Comparison of ENCODE assay signal across 22 cellular contexts in the genomic region with DNA sequence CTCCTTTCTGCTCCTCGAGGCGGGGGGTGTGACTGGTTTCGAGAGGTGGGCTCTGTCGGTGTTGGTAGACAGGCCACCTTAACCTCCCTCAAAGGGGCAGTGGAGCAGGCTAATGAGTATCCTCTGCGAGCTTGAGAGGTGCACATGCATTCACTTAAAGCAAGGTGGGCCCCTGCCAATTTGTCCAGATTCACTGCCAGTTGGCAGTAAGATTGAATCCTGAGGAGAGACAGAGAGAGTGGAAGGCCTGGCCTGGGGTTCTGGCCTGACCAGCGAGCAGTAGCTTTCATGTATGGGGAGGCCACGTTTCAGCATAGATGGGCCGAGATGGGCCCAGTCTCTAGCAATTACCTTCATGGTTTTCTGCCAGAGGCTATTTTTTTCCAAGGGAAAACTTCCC.
DNase-seq lines count a peak whose midpoint lies in the region; ATAC-seq and TF ChIP-seq lines count a peak whose summit lies in the region.
"Had no signal": no experiment of that assay in that cellular context is flagged by ENCODE, and none has a peak within 500 bp of the region (broad histone marks: within the 10 kb centered on the region; RNA-seq: fewer than 3 reads in every experiment).

No MANE protein-coding gene starts in this region.

- H2AK5ac ChIP-seq in mesenchymal stem cell (ENCODE audit: low read length, severe bottlenecking): peak overlapping the region; percentile 86

- peaks cover 22% of the 10 kb centered on the region for H3K4me1 Mint-ChIP-seq in MCF 10A (ENCODE audit: insufficient read depth, unreplicated experiment)
- no peaks in the 10 kb centered on the region for H3K4me1 Mint-ChIP-seq in stimulated activated naive CD8-positive, alpha-beta T cell treated with anti-CD3 and anti-CD28 coated beads, Interleukin-15, amount 100 ng/mL, for 72 hours
- H3K4me1 Mint-ChIP-seq: naive thymus-derived CD8-positive, alpha-beta T cell; stimulated activated effector memory CD8-positive, alpha-beta T cell treated with anti-CD3 and anti-CD28 coated beads, Interleukin-12 subunit alpha, Interleukin-12 subunit beta, amount 100 ng/mL, for 72 hours had no signal

- H2AFZ ChIP-seq in mesenchymal stem cell (ENCODE audit: low read depth, low read length): no peak overlapping the region

- 56% methylated on average over 8 of the region's 8 CpGs for WGBS in mesenchymal stem cell

- POLR2A ChIA-PET in MCF 10A (lab: Yijun Ruan, JAX): no interaction called here

- H3K79me1 ChIP-seq in mesenchymal stem cell (replicated peaks; ENCODE audit: low read length, poor library complexity, severe bottlenecking): no peaks in the 10 kb centered on the region

- H3K4ac ChIP-seq in mesenchymal stem cell (ENCODE audit: low read depth in 1 of 2, low read length in 2 of 2): peak overlapping the region; percentile 50 to 100

- H3K36me3 Mint-ChIP-seq in MCF 10A (ENCODE audit: insufficient read depth, unreplicated experiment): no peaks in the 10 kb centered on the region
- H3K36me3 Mint-ChIP-seq: activated naive CD4-positive, alpha-beta T cell treated with anti-CD3 and anti-CD28 coated beads, Interleukin-2, amount 50 U/mL, for 72 hours; naive thymus-derived CD8-positive, alpha-beta T cell; stimulated activated effector memory CD8-positive, alpha-beta T cell treated with anti-CD3 and anti-CD28 coated beads, Interleukin-12 subunit alpha, Interleukin-12 subunit beta, amount 100 ng/mL, for 72 hours; WTC11 had no signal

- H3K27me3 Mint-ChIP-seq in MCF 10A (ENCODE audit: insufficient read depth, unreplicated experiment): no peaks in the 10 kb centered on the region
- peaks cover 33% of the 10 kb centered on the region for H3K27me3 Mint-ChIP-seq in stimulated activated naive CD8-positive, alpha-beta T cell treated with anti-CD3 and anti-CD28 coated beads, Interleukin-15, amount 100 ng/mL, for 72 hours
- H3K27me3 Mint-ChIP-seq: progenitor cell of endocrine pancreas had no signal

- peak overlapping the region; percentile 60 to 99 for H2BK12ac ChIP-seq in mesenchymal stem cell (ENCODE audit: low read length in 2 of 2)

- H4K8ac ChIP-seq in mesenchymal stem cell (ENCODE audit: low read length): peak overlapping the region; percentile 89

- peak overlapping the region; percentile 33 for H3K27ac ChIP-seq in mesenchymal stem cell (ENCODE audit: low read length, poor library complexity, severe bottlenecking)
- peak overlapping the region; percentile 55 for H3K27ac ChIP-seq in stomach smooth muscle (ENCODE audit: low read length)

- H3K9me3 ChIP-seq in mesenchymal stem cell (ENCODE audit: control insufficient read depth, low read length) (no peaks in the 10 kb centered on the region), stomach smooth muscle (ENCODE audit: control insufficient read depth in 2 of 2, low read length in 2 of 2) (no peaks in the 10 kb centered on the region)
- H3K9me3 ChIP-seq: Caco-2, heart left ventricle had no signal

- H3K9me3 Mint-ChIP-seq in MCF 10A (ENCODE audit: unreplicated experiment): peaks cover 8% of the 10 kb centered on the region
- no peaks in the 10 kb centered on the region for H3K9me3 Mint-ChIP-seq in stimulated activated naive CD8-positive, alpha-beta T cell treated with anti-CD3 and anti-CD28 coated beads, Interleukin-15, amount 100 ng/mL, for 72 hours
- H3K9me3 Mint-ChIP-seq: activated CD8-positive, alpha-beta T cell treated with anti-CD3 and anti-CD28 coated beads for 36 hours; activated T-cell treated with anti-CD3 and anti-CD28 coated beads, Interleukin-2, amount 50 U/mL, for 4 hours; H9; naive thymus-derived CD8-positive, alpha-beta T cell; stimulated activated effector memory CD8-positive, alpha-beta T cell treated with anti-CD3 and anti-CD28 coated beads, Interleukin-12 subunit alpha, Interleukin-12 subunit beta, amount 100 ng/mL, for 72 hours had no signal

- H3K27me3 ChIP-seq in mesenchymal stem cell (ENCODE audit: control insufficient read depth in 1 of 2, insufficient read depth in 1 of 2, low read length in 2 of 2): no peaks in the 10 kb centered on the region
- no peaks in the 10 kb centered on the region for H3K27me3 ChIP-seq in stomach smooth muscle (ENCODE audit: control insufficient read depth in 1 of 2, insufficient read depth in 2 of 2, low read length in 2 of 2)
- H3K27me3 ChIP-seq: heart left ventricle had no signal

- H2BK120ac ChIP-seq in mesenchymal stem cell (ENCODE audit: low read depth, low read length): peak overlapping the region; percentile 69

- no peak overlapping the region for H2BK5ac ChIP-seq in mesenchymal stem cell (ENCODE audit: low read depth, low read length, poor library complexity, severe bottlenecking)

- BruUV-seq in MCF 10A (replicated peaks; lab: Mats Ljungman, UMichigan): no TSS peak

- H3K4me3 ChIP-seq in mesenchymal stem cell (ENCODE audit: insufficient read depth in 1 of 2, low read depth in 1 of 2, low read length in 2 of 2) (peak overlapping the region in 1 of 2 experiments; percentile 63), stomach smooth muscle (ENCODE audit: low read length in 2 of 2) (no peak overlapping the region)
- H3K4me3 ChIP-seq: heart left ventricle had no signal

- intact Hi-C loops in MCF 10A (cut with micrococcal nuclease): no loop called here

- H3K36me3 ChIP-seq in mesenchymal stem cell (ENCODE audit: control insufficient read depth in 1 of 2, insufficient read depth in 2 of 2, low read depth in 1 of 2, low read length in 2 of 2): no peaks in the 10 kb centered on the region
- no peaks in the 10 kb centered on the region for H3K36me3 ChIP-seq in stomach smooth muscle (ENCODE audit: control insufficient read depth in 2 of 2, insufficient read depth in 2 of 2, low read length in 2 of 2)
- H3K36me3 ChIP-seq: heart left ventricle had no signal

- DNase-seq in GM03348 (ENCODE audit: low spot score) (peak; percentile 33), MCF 10A (ENCODE audit: unreplicated experiment) (no peak), mesenchymal stem cell (no peak), NCI-H2227 treated with DMSO at 0.1 percent for 48 hours (lab: John Stamatoyannopoulos, UW) (no peak), NCI-H2107 treated with DMSO at 0.1 percent for 48 hours (lab: John Stamatoyannopoulos, UW; ENCODE audit: unreplicated experiment) (no peak)
- DNase-seq in stimulated activated naive CD8-positive, alpha-beta T cell treated with anti-CD3 and anti-CD28 coated beads, Interleukin-15, amount 100 ng/mL, for 72 hours: no peak
- DNase-seq: activated CD8-positive, alpha-beta T cell treated with anti-CD3 and anti-CD28 coated beads for 36 hours; activated T-cell treated with anti-CD3 and anti-CD28 coated beads, Interleukin-2, amount 50 U/mL, for 4 hours; Caco-2; H9; heart left ventricle; naive thymus-derived CD8-positive, alpha-beta T cell; NCI-H1694 treated with DMSO at 0.1 percent for 48 hours; NCI-H446; SHP77; T-helper 2 cell had no signal

- peak overlapping the region; percentile 97 to 99 for H3K18ac ChIP-seq in mesenchymal stem cell (ENCODE audit: low read depth in 1 of 2, low read length in 2 of 2)

- no peak overlapping the region for H3K4me3 Mint-ChIP-seq in MCF 10A (ENCODE audit: unreplicated experiment)
- no peak overlapping the region for H3K4me3 Mint-ChIP-seq in stimulated activated naive CD8-positive, alpha-beta T cell treated with anti-CD3 and anti-CD28 coated beads, Interleukin-15, amount 100 ng/mL, for 72 hours
- H3K4me3 Mint-ChIP-seq: activated CD8-positive, alpha-beta T cell treated with anti-CD3 and anti-CD28 coated beads for 36 hours; activated T-cell treated with anti-CD3 and anti-CD28 coated beads, Interleukin-2, amount 50 U/mL, for 4 hours; H9; naive thymus-derived CD8-positive, alpha-beta T cell; stimulated activated effector memory CD8-positive, alpha-beta T cell treated with anti-CD3 and anti-CD28 coated beads, Interleukin-12 subunit alpha, Interleukin-12 subunit beta, amount 100 ng/mL, for 72 hours; WTC11 had no signal

- peak overlapping the region; percentile 3 for H3K27ac Mint-ChIP-seq in MCF 10A (ENCODE audit: low read depth, unreplicated experiment)
- H3K27ac Mint-ChIP-seq in stimulated activated naive CD8-positive, alpha-beta T cell treated with anti-CD3 and anti-CD28 coated beads, Interleukin-15, amount 100 ng/mL, for 72 hours: no peak overlapping the region
- H3K27ac Mint-ChIP-seq: activated CD8-positive, alpha-beta T cell treated with anti-CD3 and anti-CD28 coated beads for 36 hours; activated naive CD4-positive, alpha-beta T cell treated with anti-CD3 and anti-CD28 coated beads, Interleukin-2, amount 50 U/mL, for 72 hours; naive thymus-derived CD8-positive, alpha-beta T cell; progenitor cell of endocrine pancreas; stimulated activated effector memory CD8-positive, alpha-beta T cell treated with anti-CD3 and anti-CD28 coated beads, Interleukin-12 subunit alpha, Interleukin-12 subunit beta, amount 100 ng/mL, for 72 hours; WTC11 had no signal

- peak overlapping the region in 1 of 2 experiments; percentile 98 for H3K23ac ChIP-seq in mesenchymal stem cell (ENCODE audit: low read length in 2 of 2)

- H3K4me1 ChIP-seq in mesenchymal stem cell (ENCODE audit: control insufficient read depth, insufficient read depth, low read depth, low read length): peaks cover 6% of the 10 kb centered on the region
- peaks cover 20% of the 10 kb centered on the region for H3K4me1 ChIP-seq in stomach smooth muscle (ENCODE audit: control insufficient read depth, insufficient read depth, low read length)
- H3K4me1 ChIP-seq: Caco-2 had no signal

- H3K14ac ChIP-seq in mesenchymal stem cell (ENCODE audit: low read length in 2 of 2): peak overlapping the region in 1 of 2 experiments; percentile 95

- no peak for ATAC-seq in stimulated activated naive CD8-positive, alpha-beta T cell treated with anti-CD3 and anti-CD28 coated beads, Interleukin-15, amount 100 ng/mL, for 72 hours
- no peak for ATAC-seq in GM18873 (IDR thresholded peaks at IDR 0.05; ENCODE audit: low FRiP score, unreplicated experiment)
- ATAC-seq: activated CD8-positive, alpha-beta T cell treated with anti-CD3 and anti-CD28 coated beads for 36 hours; activated naive CD4-positive, alpha-beta T cell treated with anti-CD3 and anti-CD28 coated beads, Interleukin-2, amount 50 U/mL, for 72 hours; activated T-cell treated with anti-CD3 and anti-CD28 coated beads, Interleukin-2, amount 50 U/mL, for 4 hours; naive thymus-derived CD8-positive, alpha-beta T cell; stimulated activated effector memory CD8-positive, alpha-beta T cell treated with anti-CD3 and anti-CD28 coated beads, Interleukin-12 subunit alpha, Interleukin-12 subunit beta, amount 100 ng/mL, for 72 hours; WTC11 had no signal

- no peak overlapping the region for H3K4me2 ChIP-seq in mesenchymal stem cell (ENCODE audit: low read length, poor library complexity, severe bottlenecking)

- TF ChIP-seq CTCF in MCF 10A (IDR thresholded peaks at IDR 0.05; ENCODE audit: unreplicated experiment): no peak

- CTCF ChIA-PET in MCF 10A (lab: Yijun Ruan, JAX): interaction anchor here (0.7 kb wide), 2 partner anchors 161 to 876 kb away, joined by 3 read pairs; no protein-coding TSS in a partner anchor

- H4K91ac ChIP-seq in mesenchymal stem cell (ENCODE audit: low read length): peak overlapping the region; percentile 81

- peak overlapping the region; percentile 82 for H3K9ac ChIP-seq in mesenchymal stem cell (ENCODE audit: low read length)
- no peak overlapping the region for H3K9ac ChIP-seq in stomach smooth muscle (ENCODE audit: low read length in 2 of 2)

- H2BK15ac ChIP-seq in mesenchymal stem cell (ENCODE audit: low read depth, poor library complexity, severe bottlenecking): peak overlapping the region; percentile 56
